Comparison of ENCODE assay signal across 8 cellular contexts in genomic region chr6:24581084-24581669, GRCh38.
DNase-seq lines count a peak whose midpoint lies in the region; ATAC-seq, FAIRE-seq and TF ChIP-seq lines count a peak whose summit lies in the region.

No MANE protein-coding gene starts in this region.

- peaks cover 6% of the 10 kb centered on the region for H3K4me1 Mint-ChIP-seq in activated naive CD8-positive, alpha-beta T cell treated with anti-CD3 and anti-CD28 coated beads, Interleukin-2, amount 50 U/mL, for 24 hours

- DNase-seq in DND-41 (peak; percentile 80), H54 (ENCODE audit: insufficient read length, low spot score) (peak; percentile 17), NCI-H1048 (lab: John Stamatoyannopoulos, UW) (peak; percentile 24), SW480 (ENCODE audit: low spot score) (peak; percentile 50), right atrium auricular region (ENCODE audit: low spot score) (peak; percentile 80), retinal pigment epithelial cell (ENCODE audit: low read depth) (peak; percentile 10), NCI-H2107 treated with DMSO at 0.1 percent for 48 hours (lab: John Stamatoyannopoulos, UW; ENCODE audit: unreplicated experiment) (no peak)
- peak; percentile 81 for DNase-seq in activated naive CD8-positive, alpha-beta T cell treated with anti-CD3 and anti-CD28 coated beads, Interleukin-2, amount 50 U/mL, for 24 hours

- TF ChIP-seq POLR2A in H54 (IDR thresholded peaks at IDR 0.05; ENCODE audit: low read depth, low read length), result no peak

- no peak overlapping the region for H3K27ac Mint-ChIP-seq in activated naive CD8-positive, alpha-beta T cell treated with anti-CD3 and anti-CD28 coated beads, Interleukin-2, amount 50 U/mL, for 24 hours

- H3K4me2 ChIP-seq in DND-41 (ENCODE audit: insufficient read depth, low read length), result no peak overlapping the region

- no peaks in the 10 kb centered on the region for H3K79me2 ChIP-seq in DND-41 (ENCODE audit: insufficient read depth, low read length)

- peak; percentile 96 for ATAC-seq in DND-41 (ENCODE audit: insufficient read depth, low read depth)
- peak; percentile 84 for ATAC-seq in activated naive CD8-positive, alpha-beta T cell treated with anti-CD3 and anti-CD28 coated beads, Interleukin-2, amount 50 U/mL, for 24 hours

- FAIRE-seq in H54 (lab: Jason Lieb, UNC), result peak; percentile 64

- H3K36me3 ChIP-seq in DND-41 (ENCODE audit: insufficient read depth, low read length), result no peaks in the 10 kb centered on the region
- no peaks in the 10 kb centered on the region for H3K36me3 ChIP-seq in right atrium auricular region

- H3K27me3 ChIP-seq in DND-41 (ENCODE audit: insufficient read depth, low read length, poor library complexity) (peaks cover 4% of the 10 kb centered on the region), right atrium auricular region (no peaks in the 10 kb centered on the region)

- no peaks in the 10 kb centered on the region for H3K36me3 Mint-ChIP-seq in activated naive CD8-positive, alpha-beta T cell treated with anti-CD3 and anti-CD28 coated beads, Interleukin-2, amount 50 U/mL, for 24 hours (ENCODE audit: low read depth)

- H3K27ac ChIP-seq in DND-41 (ENCODE audit: low read length), result no peak overlapping the region
- no peak overlapping the region for H3K27ac ChIP-seq in right atrium auricular region

- no peaks in the 10 kb centered on the region for H3K9me3 Mint-ChIP-seq in activated naive CD8-positive, alpha-beta T cell treated with anti-CD3 and anti-CD28 coated beads, Interleukin-2, amount 50 U/mL, for 24 hours

- H3K4me1 ChIP-seq in DND-41 (ENCODE audit: insufficient read depth, low read length) (no peaks in the 10 kb centered on the region), right atrium auricular region (peaks cover 0 to 12% of the 10 kb centered on the region in 2 donors)

- H3K9ac ChIP-seq in DND-41 (ENCODE audit: low read depth, low read length), result no peak overlapping the region

- H3K4me3 Mint-ChIP-seq in activated naive CD8-positive, alpha-beta T cell treated with anti-CD3 and anti-CD28 coated beads, Interleukin-2, amount 50 U/mL, for 24 hours, result no peak overlapping the region

- peak; percentile 94 for TF ChIP-seq CTCF in DND-41 (IDR thresholded peaks at IDR 0.05; ENCODE audit: borderline replicate concordance, extremely low read depth, low read length, poor library complexity, severe bottlenecking)
- peak; percentile 80 to 87 for TF ChIP-seq CTCF in right atrium auricular region (IDR thresholded peaks at IDR 0.05)
- TF ChIP-seq CTCF in retinal pigment epithelial cell (conservative IDR thresholded peaks at IDR 0.05; ENCODE audit: low read depth, low read length), result peak; percentile 94

- peak overlapping the region; percentile 27; the same call in 1 of the 2 replicates for H2AFZ ChIP-seq in DND-41 (ENCODE audit: low read depth, low read length)

- H3K9me3 ChIP-seq in DND-41 (ENCODE audit: insufficient read depth, low read length, severe bottlenecking), result no peaks in the 10 kb centered on the region
- no peaks in the 10 kb centered on the region for H3K9me3 ChIP-seq in right atrium auricular region

- no peaks in the 10 kb centered on the region for H4K20me1 ChIP-seq in DND-41 (ENCODE audit: insufficient read depth, low read length)

- no peaks in the 10 kb centered on the region for H3K27me3 Mint-ChIP-seq in activated naive CD8-positive, alpha-beta T cell treated with anti-CD3 and anti-CD28 coated beads, Interleukin-2, amount 50 U/mL, for 24 hours

- H3K4me3 ChIP-seq in DND-41 (ENCODE audit: low read depth in 1 of 2, low read length in 2 of 2), result no peak overlapping the region
- H3K4me3 ChIP-seq in right atrium auricular region, result no peak overlapping the region
- no peak overlapping the region for H3K4me3 ChIP-seq in retinal pigment epithelial cell (ENCODE audit: low read length)
